2 cellular contexts compared by ENCODE assay signal in genomic region chr19:41053331-41053730, GRCh38. TPM values are rescaled to one million over a fixed set of nuclear protein-coding genes. Genes with fewer than 3 reads are reported as not detected.
"Had no signal": no experiment of that assay in that cellular context is flagged by ENCODE, and none has a peak within 500 bp of the region (broad histone marks: within the 10 kb centered on the region; RNA-seq: fewer than 3 reads in every experiment).

No MANE protein-coding gene starts in this region.

RNA-seq across cellular contexts. Expression of gene CYP2A13, which starts 34.9 kb away (rescaled TPM):
- total RNA-seq: HT-29 had no signal
- polyA plus RNA-seq: IgD-negative memory B cell had no signal
